8 cellular contexts compared by ENCODE assay signal in genomic region chr1:40477680-40478057, GRCh38. TPM values are rescaled to one million over a fixed set of nuclear protein-coding genes. Genes with fewer than 3 reads are reported as not detected.
A peak's percentile ranks its signal among the peaks of the same experiment; 100 is the strongest.
DNase-seq lines count a peak whose midpoint lies in the region; ATAC-seq lines count a peak whose summit lies in the region.

No MANE protein-coding gene starts in this region.

- peak overlapping the region; percentile 75 for H3K4me3 Mint-ChIP-seq in activated CD4-positive, alpha-beta T cell treated with anti-CD3 and anti-CD28 coated beads, Interleukin-2, amount 10 ng/mL, durations not matched to agents 24 days and 14 days
- peak overlapping the region; percentile 81 to 94 (median 88) for H3K4me3 Mint-ChIP-seq in naive thymus-derived CD8-positive, alpha-beta T cell

- peaks cover 2% of the 10 kb centered on the region for H3K36me3 ChIP-seq in urinary bladder (ENCODE audit: insufficient read depth)

- peaks cover 42% of the 10 kb centered on the region for H3K36me3 Mint-ChIP-seq in activated CD4-positive, alpha-beta T cell treated with anti-CD3 and anti-CD28 coated beads, Interleukin-2, amount 10 ng/mL, durations not matched to agents 24 days and 14 days (ENCODE audit: low read depth)
- peaks cover 30 to 50% (median 40%) of the 10 kb centered on the region in 3 donors for H3K36me3 Mint-ChIP-seq in naive thymus-derived CD8-positive, alpha-beta T cell

- peak; percentile 28 for DNase-seq in activated CD4-positive, alpha-beta T cell treated with anti-CD3 and anti-CD28 coated beads for 4 hours
- DNase-seq in activated CD4-positive, alpha-beta T cell treated with anti-CD3 and anti-CD28 coated beads for 1 hour: no peak
- DNase-seq in HuH-7.5 (ENCODE audit: low spot score): peak; percentile 19
- peak; percentile 67 for DNase-seq in activated CD4-positive, alpha-beta T cell treated with anti-CD3 and anti-CD28 coated beads, Interleukin-2, amount 10 ng/mL, durations not matched to agents 24 days and 14 days
- DNase-seq in naive thymus-derived CD8-positive, alpha-beta T cell: peak in 3 of 10 donors; percentile 1 to 10 (median 9)

- peaks cover 24% of the 10 kb centered on the region for H3K9me3 Mint-ChIP-seq in activated CD4-positive, alpha-beta T cell treated with anti-CD3 and anti-CD28 coated beads, Interleukin-2, amount 10 ng/mL, durations not matched to agents 24 days and 14 days
- H3K9me3 Mint-ChIP-seq in naive thymus-derived CD8-positive, alpha-beta T cell: peaks cover 14 to 73% (median 39%) of the 10 kb centered on the region in 9 donors

- intact Hi-C loops in activated CD4-positive, alpha-beta T cell treated with anti-CD3 and anti-CD28 coated beads, Interleukin-2, amount 10 ng/mL, durations not matched to agents 24 days and 14 days (cut with micrococcal nuclease): loop anchor here (2.0 kb wide), 2 partner anchors 27 to 31 kb away; partner anchors contain the start of genes EXO5 and ZFP69B

- ATAC-seq in esophagus mucosa (peak; percentile 50), HG03460 (IDR thresholded peaks at IDR 0.05; ENCODE audit: unreplicated experiment) (no peak)
- peak; percentile 23 to 48 for ATAC-seq in naive thymus-derived CD8-positive, alpha-beta T cell

- peak overlapping the region; percentile 59 for H3K4me3 ChIP-seq in urinary bladder (ENCODE audit: low read depth, low read length)

- no peaks in the 10 kb centered on the region for H3K4me1 ChIP-seq in urinary bladder (ENCODE audit: insufficient read depth)

- H3K27ac ChIP-seq in urinary bladder (ENCODE audit: low read depth): no peak overlapping the region

- H3K27ac Mint-ChIP-seq in activated CD4-positive, alpha-beta T cell treated with anti-CD3 and anti-CD28 coated beads, Interleukin-2, amount 10 ng/mL, durations not matched to agents 24 days and 14 days: peak overlapping the region; percentile 45
- peak overlapping the region; percentile 53 to 92 (median 79) for H3K27ac Mint-ChIP-seq in naive thymus-derived CD8-positive, alpha-beta T cell

- H3K4me1 Mint-ChIP-seq in activated CD4-positive, alpha-beta T cell treated with anti-CD3 and anti-CD28 coated beads, Interleukin-2, amount 10 ng/mL, durations not matched to agents 24 days and 14 days: peaks cover 18% of the 10 kb centered on the region
- H3K4me1 Mint-ChIP-seq in naive thymus-derived CD8-positive, alpha-beta T cell: peaks cover 6 to 25% (median 23%) of the 10 kb centered on the region in 4 donors

- WGBS in urinary bladder: 1% methylated on average over 17 of the region's 17 CpGs

- no peaks in the 10 kb centered on the region for H3K27me3 Mint-ChIP-seq in activated CD4-positive, alpha-beta T cell treated with anti-CD3 and anti-CD28 coated beads, Interleukin-2, amount 10 ng/mL, durations not matched to agents 24 days and 14 days
- H3K27me3 Mint-ChIP-seq in naive thymus-derived CD8-positive, alpha-beta T cell: no peaks in the 10 kb centered on the region

- POLR2A ChIA-PET in naive thymus-derived CD8-positive, alpha-beta T cell (lab: Charles Lee): interaction anchor here (0.6 to 2.2 kb wide), 8 partner anchors 11 to 54 kb away, joined by 3 to 7 read pairs (median 4); partner anchors contain the start of genes EXO5, ZFP69B and ZNF684

RNA-seq across cellular contexts. Expression of gene ZFP69, which starts 0.6 kb away (rescaled TPM):
- 3.1 and 3.9 TPM in 2 replicates for total RNA-seq in activated CD4-positive, alpha-beta T cell treated with anti-CD3 and anti-CD28 coated beads, Interleukin-2, amount 10 ng/mL, durations not matched to agents 24 days and 14 days
- 2.4 TPM for total RNA-seq in esophagus mucosa
- 1 to 10 TPM; 3.8 to 4.5 TPM for total RNA-seq in naive thymus-derived CD8-positive, alpha-beta T cell
- polyA plus RNA-seq in naive thymus-derived CD8-positive, alpha-beta T cell: 1 to 10 TPM; 2.9 to 6.6 (median 6.2) TPM
- total RNA-seq in urinary bladder: 8.6 TPM
- 2.8 TPM for polyA plus RNA-seq in urinary bladder

RNA-seq across cellular contexts. Expression of gene ZFP69B, which starts 27.4 kb away (rescaled TPM):
- total RNA-seq in activated CD4-positive, alpha-beta T cell treated with anti-CD3 and anti-CD28 coated beads, Interleukin-2, amount 10 ng/mL, durations not matched to agents 24 days and 14 days: 5.5 and 6.3 TPM in 2 replicates
- 1.6 TPM for total RNA-seq in esophagus mucosa
- total RNA-seq in naive thymus-derived CD8-positive, alpha-beta T cell: 10 to 100 TPM; 12.8 to 13.0 TPM
- polyA plus RNA-seq in naive thymus-derived CD8-positive, alpha-beta T cell: 1 to 10 TPM; 1.9 to 4.4 (median 4.3) TPM
- 6.6 TPM for total RNA-seq in urinary bladder
- 0.89 TPM for polyA plus RNA-seq in urinary bladder

RNA-seq across cellular contexts. Expression of gene EXO5, which starts 30.9 kb away (rescaled TPM):
- 17.2 and 18.0 TPM in 2 replicates for total RNA-seq in activated CD4-positive, alpha-beta T cell treated with anti-CD3 and anti-CD28 coated beads, Interleukin-2, amount 10 ng/mL, durations not matched to agents 24 days and 14 days
- total RNA-seq in esophagus mucosa: 3.0 TPM
- total RNA-seq in naive thymus-derived CD8-positive, alpha-beta T cell: 10 to 100 TPM; 10.8 to 13.3 TPM
- 1 to 10 TPM; 4.0 to 7.8 (median 4.5) TPM for polyA plus RNA-seq in naive thymus-derived CD8-positive, alpha-beta T cell
- total RNA-seq in urinary bladder: 9.7 TPM
- 6.8 TPM for polyA plus RNA-seq in urinary bladder

RNA-seq across cellular contexts. Expression of gene ZNF684, which starts 53.8 kb away (rescaled TPM):
- 4.7 and 4.9 TPM in 2 replicates for total RNA-seq in activated CD4-positive, alpha-beta T cell treated with anti-CD3 and anti-CD28 coated beads, Interleukin-2, amount 10 ng/mL, durations not matched to agents 24 days and 14 days
- total RNA-seq in esophagus mucosa (1.8 TPM), urinary bladder (9.9 TPM)
- total RNA-seq in naive thymus-derived CD8-positive, alpha-beta T cell: 1 to 10 TPM; 5.7 TPM
- 1 to 10 TPM; 3.7 to 5.2 (median 4.2) TPM for polyA plus RNA-seq in naive thymus-derived CD8-positive, alpha-beta T cell
- 3.2 TPM for polyA plus RNA-seq in urinary bladder
